1 cellular context compared by ENCODE assay signal in the genomic region with DNA sequence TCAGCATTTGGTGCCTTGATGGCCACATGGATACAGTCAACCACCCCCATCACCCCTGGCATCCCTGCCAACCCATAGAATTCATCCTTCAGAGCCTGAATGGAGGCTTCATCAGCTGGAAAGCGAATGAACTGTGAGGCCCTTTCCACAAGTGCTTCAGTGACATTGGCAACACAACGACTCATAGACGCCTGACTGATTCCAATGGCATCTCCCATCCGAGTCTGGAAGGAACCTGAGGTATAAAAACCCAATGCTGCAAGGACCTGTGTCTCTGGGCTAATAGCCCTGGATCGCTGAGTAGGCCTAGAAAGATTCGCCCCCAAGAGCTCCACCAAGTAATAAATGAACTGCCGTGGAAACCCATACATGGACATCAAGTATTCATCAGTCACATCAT.
TF ChIP-seq lines count a peak whose summit lies in the region.

No MANE protein-coding gene starts in this region.

TF ChIP-seq in HCT116, 20 proteins besides CTCF, POLR2A, EP300 and RAD21:
- TF ChIP-seq SRF (IDR thresholded peaks at IDR 0.05; ENCODE audit: low read depth): no peak
- TF ChIP-seq SP1 (IDR thresholded peaks at IDR 0.05; ENCODE audit: low read depth): no peak
- no peak for TF ChIP-seq SIN3A (IDR thresholded peaks at IDR 0.05; ENCODE audit: low read depth)
- TF ChIP-seq REST (IDR thresholded peaks at IDR 0.05; ENCODE audit: low read depth): no peak
- TF ChIP-seq, protein P1, sequence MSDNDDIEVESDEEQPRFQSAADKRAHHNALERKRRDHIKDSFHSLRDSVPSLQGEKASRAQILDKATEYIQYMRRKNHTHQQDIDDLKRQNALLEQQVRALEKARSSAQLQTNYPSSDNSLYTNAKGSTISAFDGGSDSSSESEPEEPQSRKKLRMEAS (IDR thresholded peaks at IDR 0.05): no peak
- no peak for TF ChIP-seq TCF7L2 (IDR thresholded peaks at IDR 0.05; ENCODE audit: borderline replicate concordance, extremely low read depth, insufficient read depth, insufficient read length)
